Comparison of ENCODE assay signal across 13 cellular contexts in genomic region chr2:190551928-190552327, GRCh38.
DNase-seq lines count a peak whose midpoint lies in the region; ATAC-seq and FAIRE-seq lines count a peak whose summit lies in the region.
"Had no signal": no experiment of that assay in that cellular context is flagged by ENCODE, and none has a peak within 500 bp of the region (broad histone marks: within the 10 kb centered on the region; RNA-seq: fewer than 3 reads in every experiment).

No MANE protein-coding gene starts in this region.

- peak; percentile 24 for FAIRE-seq in GM18507 (lab: Jason Lieb, UNC)

- peak overlapping the region; percentile 1 for H2AFZ ChIP-seq in ACC112 (ENCODE audit: low read length, unreplicated experiment)

- no peaks in the 10 kb centered on the region; the same call in 1 of the 2 replicates for H3K36me3 ChIP-seq in ACC112 (ENCODE audit: insufficient read depth, low read length)
- H3K36me3 ChIP-seq: brain microvascular endothelial cell had no signal

- H3K27me3 ChIP-seq in ACC112 (ENCODE audit: insufficient read depth, low read length), result no peaks in the 10 kb centered on the region
- H3K27me3 ChIP-seq: brain microvascular endothelial cell, foreskin keratinocyte had no signal

- H3K27ac Mint-ChIP-seq in central memory CD8-positive, alpha-beta T cell (ENCODE audit: low read depth), result peak overlapping the region; percentile 86

- H3K36me3 Mint-ChIP-seq in central memory CD8-positive, alpha-beta T cell (ENCODE audit: insufficient read depth), result peaks cover 6% of the 10 kb centered on the region

- peaks cover 8% of the 10 kb centered on the region for H3K4me1 Mint-ChIP-seq in central memory CD8-positive, alpha-beta T cell

- no peak overlapping the region for H3K4me3 ChIP-seq in ACC112 (ENCODE audit: low read depth, low read length)
- H3K4me3 ChIP-seq: lung had no signal

- H3K9me3 Mint-ChIP-seq in central memory CD8-positive, alpha-beta T cell, result no peaks in the 10 kb centered on the region

- peak overlapping the region; percentile 9 for H3K4me3 Mint-ChIP-seq in central memory CD8-positive, alpha-beta T cell

- peaks cover 4% of the 10 kb centered on the region for H3K4me1 ChIP-seq in ACC112 (ENCODE audit: control insufficient read depth, insufficient read depth, low read length, unreplicated experiment)

- H3K79me2 ChIP-seq in ACC112 (ENCODE audit: control insufficient read depth, insufficient read depth, low read length, unreplicated experiment), result no peaks in the 10 kb centered on the region

- DNase-seq in GM18507 (ENCODE audit: extremely low spot score, insufficient read length, low read depth), result no peak
- peak; percentile 82 for DNase-seq in KBM-7
- DNase-seq in central memory CD8-positive, alpha-beta T cell (ENCODE audit: low spot score in 2 of 2), result peak in 1 of 2 donors; percentile 47
- no peak for DNase-seq in HUDEP-2 (lab: John Stamatoyannopoulos, UW; ENCODE audit: unreplicated experiment in 76 of 76)
- no peak for DNase-seq in C1 segment of cervical spinal cord (lab: John Stamatoyannopoulos, UW)
- DNase-seq: brain microvascular endothelial cell, foreskin keratinocyte had no signal

- H3K27ac ChIP-seq in ACC112 (ENCODE audit: low read depth, low read length), result no peak overlapping the region
- H3K27ac ChIP-seq: brain microvascular endothelial cell, C4-2B, foreskin keratinocyte had no signal

- ATAC-seq in central memory CD8-positive, alpha-beta T cell (replicated peaks; ENCODE audit: extremely low read depth, poor library complexity, severe bottlenecking), result peak; percentile 96
- ATAC-seq in GM18511 (IDR thresholded peaks at IDR 0.05; ENCODE audit: unreplicated experiment) (no peak), GM21367 (IDR thresholded peaks at IDR 0.05; ENCODE audit: unreplicated experiment) (no peak)
- ATAC-seq: foreskin keratinocyte, HCT116 had no signal

- in situ Hi-C loops in KBM-7 (cut with MboI; ENCODE audit: low pct_unique_long_range_greater_than_20kb, low sequenced_read_pairs), result no loop called here

- H3K27me3 Mint-ChIP-seq in central memory CD8-positive, alpha-beta T cell, result no peaks in the 10 kb centered on the region
